ENCODE assay signal across 25 cellular contexts in genomic region chr14:105426416-105427130, GRCh38.
"Had no signal": no experiment of that assay in that cellular context is flagged by ENCODE, and none has a peak within 500 bp of the region (broad histone marks: within the 10 kb centered on the region; RNA-seq: fewer than 3 reads in every experiment).

No MANE protein-coding gene starts in this region.

- ATAC-seq: activated CD8-positive, alpha-beta T cell treated with anti-CD3 and anti-CD28 coated beads, Interleukin-2, amount 10 ng/mL, durations not matched to agents 7 days and 5 days; body of pancreas; foreskin keratinocyte; left ventricle myocardium superior; pancreas; psoas muscle; T-cell had no signal

- H3K27ac Mint-ChIP-seq: activated CD8-positive, alpha-beta T cell treated with anti-CD3 and anti-CD28 coated beads, Interleukin-2, amount 10 ng/mL, durations not matched to agents 7 days and 5 days; activated T-helper 2 cell treated with anti-CD3 and anti-CD28 coated beads, Interferon-gamma antibody, Interleukin-2, Interleukin-4, amounts not matched to agents 10 μg/mL and 5 μg/mL and 100 μg/mL, durations not matched to agents 14 hours and 24 hours and 36 hours; stimulated activated naive CD8-positive, alpha-beta T cell treated with anti-CD3 and anti-CD28 coated beads, Interleukin-15, Interleukin-2, amounts not matched to agents 100 ng/mL and 50 ng/mL, for 24 hours; T-cell; T-helper 2 cell treated with Interferon-gamma antibody and Interleukin-4, amounts not matched to agents 5 μg/mL and 100 μg/mL, for 36 hours had no signal

- H3K27ac ChIP-seq: body of pancreas, cardiac muscle cell, foreskin keratinocyte, neutrophil, pancreas, psoas muscle, right atrium auricular region, thyroid gland, VCaP had no signal

- H3K27me3 Mint-ChIP-seq: activated CD4-positive, alpha-beta T cell treated with anti-CD3 and anti-CD28 coated beads, Interleukin-2, amount 10 ng/mL, durations not matched to agents 7 days and 5 days; activated T-cell treated with anti-CD3 and anti-CD28 coated beads, Interleukin-2, amount 50 U/mL, for 24 hours; natural killer cell treated with Interleukin-12 subunit alpha and Interleukin-12 subunit beta and Interleukin-15 and Interleukin-18, amount 100 ng/mL, for 72 hours; stimulated activated naive CD8-positive, alpha-beta T cell treated with anti-CD3 and anti-CD28 coated beads, Interleukin-15, Interleukin-2, amounts not matched to agents 100 ng/mL and 50 ng/mL, for 24 hours; T-cell had no signal

- H3K9me3 ChIP-seq: body of pancreas, neutrophil, pancreas, psoas muscle, right atrium auricular region, thyroid gland had no signal

- H3K4me3 ChIP-seq: body of pancreas, cardiac muscle cell, pancreas, psoas muscle, right atrium auricular region, thyroid gland had no signal

- H3K27me3 ChIP-seq: body of pancreas, cardiac muscle cell, foreskin keratinocyte, neutrophil, pancreas, right atrium auricular region, thyroid gland had no signal

- H3K4me3 Mint-ChIP-seq: activated CD4-positive, alpha-beta T cell treated with anti-CD3 and anti-CD28 coated beads, Interleukin-2, amount 10 ng/mL, durations not matched to agents 7 days and 5 days; activated CD8-positive, alpha-beta T cell treated with anti-CD3 and anti-CD28 coated beads, Interleukin-2, amount 10 ng/mL, durations not matched to agents 7 days and 5 days; activated T-cell treated with anti-CD3 and anti-CD28 coated beads, Interleukin-2, amount 50 U/mL, for 24 hours; natural killer cell treated with Interleukin-12 subunit alpha and Interleukin-12 subunit beta and Interleukin-15 and Interleukin-18, amount 100 ng/mL, for 72 hours; stimulated activated naive CD8-positive, alpha-beta T cell treated with anti-CD3 and anti-CD28 coated beads, Interleukin-15, Interleukin-2, amounts not matched to agents 100 ng/mL and 50 ng/mL, for 24 hours; T-cell; T-helper 2 cell treated with Interferon-gamma antibody and Interleukin-4, amounts not matched to agents 5 μg/mL and 100 μg/mL, for 36 hours had no signal

- FAIRE-seq: pancreas had no signal

- H3K36me3 Mint-ChIP-seq: natural killer cell treated with Interleukin-12 subunit alpha and Interleukin-12 subunit beta and Interleukin-15 and Interleukin-18, amount 100 ng/mL, for 72 hours had no signal

- H3K9me3 Mint-ChIP-seq: activated CD4-positive, alpha-beta T cell treated with anti-CD3 and anti-CD28 coated beads, Interleukin-2, amount 10 ng/mL, durations not matched to agents 7 days and 5 days; activated T-cell treated with anti-CD3 and anti-CD28 coated beads, Interleukin-2, amount 50 U/mL, for 24 hours; activated T-helper 2 cell treated with anti-CD3 and anti-CD28 coated beads, Interferon-gamma antibody, Interleukin-2, Interleukin-4, amounts not matched to agents 10 μg/mL and 5 μg/mL and 100 μg/mL, durations not matched to agents 14 hours and 24 hours and 36 hours; natural killer cell treated with Interleukin-12 subunit alpha and Interleukin-12 subunit beta and Interleukin-15 and Interleukin-18, amount 100 ng/mL, for 72 hours; stimulated activated naive CD8-positive, alpha-beta T cell treated with anti-CD3 and anti-CD28 coated beads, Interleukin-15, Interleukin-2, amounts not matched to agents 100 ng/mL and 50 ng/mL, for 24 hours; T-helper 2 cell treated with Interferon-gamma antibody and Interleukin-4, amounts not matched to agents 5 μg/mL and 100 μg/mL, for 36 hours had no signal

- DNase-seq: activated CD4-positive, alpha-beta T cell treated with anti-CD3 and anti-CD28 coated beads, Interleukin-2, amount 10 ng/mL, durations not matched to agents 7 days and 5 days; activated CD4-positive, CD25-positive, alpha-beta regulatory T cell treated with anti-CD3 and anti-CD28 coated beads, Interleukin-2, amount 50 U/mL, for 72 hours; activated CD8-positive, alpha-beta T cell treated with anti-CD3 and anti-CD28 coated beads, Interleukin-2, amount 10 ng/mL, durations not matched to agents 7 days and 5 days; activated naive CD4-positive, alpha-beta T cell treated with Interleukin-2 at 50 U/mL for 16 hours; activated T-cell treated with anti-CD3 and anti-CD28 coated beads, Interleukin-2, amount 50 U/mL, for 24 hours; anterior cingulate cortex; body of pancreas; foreskin keratinocyte; hippocampal formation; left ventricle myocardium superior; mammary epithelial cell; psoas muscle; stimulated activated CD4-positive, alpha-beta T cell treated with anti-CD3 and anti-CD28 coated beads, Interleukin-4, amount 100 ng/mL, for 24 hours; substantia nigra; T-cell; thyroid gland had no signal

- H3K36me3 ChIP-seq: cardiac muscle cell, neutrophil, pancreas, right atrium auricular region, thyroid gland had no signal
